ENCODE assay signal across 15 cellular contexts in genomic region chr20:62201173-62202082, GRCh38. TPM values are rescaled to one million over a fixed set of nuclear protein-coding genes. Genes with fewer than 3 reads are reported as not detected.
DNase-seq lines count a peak whose midpoint lies in the region; ATAC-seq, FAIRE-seq and TF ChIP-seq lines count a peak whose summit lies in the region.
"Had no signal": no experiment of that assay in that cellular context is flagged by ENCODE, and none has a peak within 500 bp of the region (broad histone marks: within the 10 kb centered on the region; RNA-seq: fewer than 3 reads in every experiment).

No MANE protein-coding gene starts in this region.

- no peaks in the 10 kb centered on the region for H3K4me1 ChIP-seq in right cardiac atrium (ENCODE audit: control insufficient read depth, insufficient read depth, low read length)

- ATAC-seq in GM21619 (IDR thresholded peaks at IDR 0.05; ENCODE audit: unreplicated experiment) = peak; percentile 83
- no peak for ATAC-seq in right cardiac atrium
- ATAC-seq: left colon had no signal

- no peaks in the 10 kb centered on the region for H3K9me3 ChIP-seq in right cardiac atrium (ENCODE audit: control insufficient read depth, low read length)

- no peaks in the 10 kb centered on the region for H3K27me3 ChIP-seq in right cardiac atrium (ENCODE audit: control insufficient read depth, insufficient read depth)
- H3K27me3 ChIP-seq: brain microvascular endothelial cell had no signal

- WGBS in right cardiac atrium = 82% methylated on average over 38 of the region's 38 CpGs

- in situ Hi-C loops in GM13977 (cut with MboI; ENCODE audit: low pct_unique_long_range_greater_than_20kb, low sequenced_read_pairs, unreplicated experiment) = no loop called here

- intact Hi-C loops in right cardiac atrium (cut with DNase I) = no loop called here

- H3K27ac ChIP-seq in right cardiac atrium (ENCODE audit: low read length) = no peak overlapping the region
- H3K27ac ChIP-seq: brain microvascular endothelial cell had no signal

- no peak overlapping the region for H3K4me3 ChIP-seq in right cardiac atrium (ENCODE audit: low read length)

- no peak for FAIRE-seq in HTR-8/SVneo (lab: Jason Lieb, UNC)

- DNase-seq in GM13977 (ENCODE audit: low spot score) (peak; percentile 68), NCI-H187 treated with DMSO at 0.1 percent for 48 hours (lab: John Stamatoyannopoulos, UW) (peak; percentile 43), right cardiac atrium (peak; percentile 7 to 38 (median 28)), HTR-8/SVneo (ENCODE audit: insufficient read length, low spot score) (no peak), amniotic stem cell (lab: John Stamatoyannopoulos, UW) (no peak), NCI-H82 treated with DMSO at 0.1 percent for 48 hours (lab: John Stamatoyannopoulos, UW; ENCODE audit: unreplicated experiment) (no peak), NCI-H446 (lab: John Stamatoyannopoulos, UW) (no peak)
- DNase-seq: activated CD8-positive, alpha-beta memory T cell treated with anti-CD3 and anti-CD28 coated beads, Interleukin-2, amount 50 U/mL, for 4 hours; brain microvascular endothelial cell; DMS53; left colon; NCI-H2029; T-helper 1 cell had no signal

- TF ChIP-seq CTCF in GM13977 (IDR thresholded peaks at IDR 0.05; ENCODE audit: extremely low read depth, insufficient read depth, missing control alignments) = no peak

RNA-seq across cellular contexts. Expression of gene MTG2, which starts 18.6 kb away (rescaled TPM):
- 10 to 100 TPM; 20.4 to 25.7 (median 25.1) TPM for total RNA-seq in right cardiac atrium
- polyA plus RNA-seq in right cardiac atrium = 29.2 TPM

RNA-seq across cellular contexts. Expression of gene HRH3, which starts 18.6 kb away (rescaled TPM):
- not detected for total RNA-seq in right cardiac atrium
- not detected for polyA plus RNA-seq in right cardiac atrium
- total RNA-seq: fibroblast of lung, left colon had no signal
- polyA plus RNA-seq: fibroblast of lung had no signal

RNA-seq across cellular contexts. Expression of gene OSBPL2, which starts 36.9 kb away (rescaled TPM):
- 10 to 100 TPM; 44.1 to 61.6 (median 44.7) TPM for total RNA-seq in right cardiac atrium
- polyA plus RNA-seq in right cardiac atrium = 20.0 TPM

RNA-seq across cellular contexts. Expression of gene SS18L1, which starts 57.9 kb away (rescaled TPM):
- total RNA-seq in right cardiac atrium = 1 to 10 TPM; 7.8 to 8.8 (median 8.1) TPM
- polyA plus RNA-seq in right cardiac atrium = 6.2 TPM

RNA-seq across cellular contexts. Expression of gene PSMA7, which starts 58.2 kb away (rescaled TPM):
- 100 to 1,000 TPM; 178 to 215 (median 206) TPM for total RNA-seq in right cardiac atrium
- polyA plus RNA-seq in right cardiac atrium = 244 TPM

Comparison
In these comparisons a context has a peak if more than half of its experiments do, and no peak if none do; other contexts are left out.
1. DNase-seq: peak in GM13977 (single experiment), NCI-H187 treated with DMSO at 0.1 percent for 48 hours (single experiment) and right cardiac atrium (3 of 3); none in HTR-8/SVneo (single experiment), amniotic stem cell (single experiment), NCI-H82 treated with DMSO at 0.1 percent for 48 hours (single experiment) and NCI-H446 (0 of 2).